1 cellular context compared by ENCODE assay signal in the genomic region with DNA sequence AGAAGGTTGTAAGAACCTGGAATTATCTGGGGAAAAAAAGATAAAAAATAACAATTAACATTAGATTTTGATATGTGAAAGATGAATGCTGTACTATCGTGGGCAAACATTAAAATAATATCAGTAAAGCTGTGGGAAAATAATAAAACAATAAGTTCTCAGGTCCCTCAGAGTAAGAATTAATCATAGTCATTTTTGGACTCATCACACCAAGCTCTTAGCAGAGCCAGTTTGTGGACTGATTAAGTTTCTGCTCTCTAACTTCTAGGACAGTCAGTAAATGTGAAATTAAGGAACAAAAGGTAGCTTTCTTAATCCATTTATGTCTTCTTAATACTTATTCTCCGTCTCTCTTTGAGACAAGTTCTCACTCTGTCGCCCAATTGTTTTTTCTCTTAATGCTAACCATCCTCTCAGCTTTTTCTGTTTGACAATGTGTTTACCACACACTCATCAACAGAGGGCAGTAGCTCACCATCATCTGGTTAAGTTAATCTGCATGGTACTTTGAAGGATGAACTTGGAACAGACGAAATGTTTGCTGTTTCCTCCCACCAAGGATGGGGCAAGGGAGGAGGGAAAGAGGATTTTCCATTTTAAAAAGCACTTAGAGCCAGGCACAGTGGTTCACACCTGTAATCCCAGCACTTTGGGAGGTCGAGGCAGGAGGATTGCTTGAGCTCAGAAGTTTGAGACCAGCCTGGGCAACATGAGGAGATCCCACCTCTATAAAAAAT.
TF ChIP-seq lines count a peak whose summit lies in the region.

No MANE protein-coding gene starts in this region.

TF ChIP-seq in HepG2, 621 proteins besides CTCF, POLR2A, EP300 and RAD21 (continues in another document):
- TF ChIP-seq, protein P1, sequence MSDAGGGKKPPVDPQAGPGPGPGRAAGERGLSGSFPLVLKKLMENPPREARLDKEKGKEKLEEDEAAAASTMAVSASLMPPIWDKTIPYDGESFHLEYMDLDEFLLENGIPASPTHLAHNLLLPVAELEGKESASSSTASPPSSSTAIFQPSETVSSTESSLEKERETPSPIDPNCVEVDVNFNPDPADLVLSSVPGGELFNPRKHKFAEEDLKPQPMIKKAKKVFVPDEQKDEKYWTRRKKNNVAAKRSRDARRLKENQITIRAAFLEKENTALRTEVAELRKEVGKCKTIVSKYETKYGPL (CRISPR knock-in tag; IDR thresholded peaks at IDR 0.05), result no peak
- TF ChIP-seq, protein P2, sequence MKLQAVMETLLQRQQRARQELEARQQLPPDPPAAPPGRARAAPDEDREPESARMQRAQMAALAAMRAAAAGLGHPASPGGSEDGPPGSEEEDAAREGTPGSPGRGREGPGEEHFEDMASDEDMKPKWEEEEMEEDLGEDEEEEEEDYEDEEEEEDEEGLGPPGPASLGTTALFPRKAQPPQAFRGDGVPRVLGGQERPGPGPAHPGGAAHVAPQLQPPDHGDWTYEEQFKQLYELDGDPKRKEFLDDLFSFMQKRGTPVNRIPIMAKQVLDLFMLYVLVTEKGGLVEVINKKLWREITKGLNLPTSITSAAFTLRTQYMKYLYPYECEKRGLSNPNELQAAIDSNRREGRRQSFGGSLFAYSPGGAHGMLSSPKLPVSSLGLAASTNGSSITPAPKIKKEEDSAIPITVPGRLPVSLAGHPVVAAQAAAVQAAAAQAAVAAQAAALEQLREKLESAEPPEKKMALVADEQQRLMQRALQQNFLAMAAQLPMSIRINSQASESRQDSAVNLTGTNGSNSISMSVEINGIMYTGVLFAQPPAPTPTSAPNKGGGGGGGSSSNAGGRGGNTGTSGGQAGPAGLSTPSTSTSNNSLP (IDR thresholded peaks at IDR 0.05; ENCODE audit: low read depth, low read length), result no peak
- TF ChIP-seq ZNF143 (CRISPR knock-in tag; IDR thresholded peaks at IDR 0.05), result no peak
- no peak for TF ChIP-seq ZNF274 (CRISPR knock-in tag; IDR thresholded peaks at IDR 0.05)
- TF ChIP-seq, protein P3, sequence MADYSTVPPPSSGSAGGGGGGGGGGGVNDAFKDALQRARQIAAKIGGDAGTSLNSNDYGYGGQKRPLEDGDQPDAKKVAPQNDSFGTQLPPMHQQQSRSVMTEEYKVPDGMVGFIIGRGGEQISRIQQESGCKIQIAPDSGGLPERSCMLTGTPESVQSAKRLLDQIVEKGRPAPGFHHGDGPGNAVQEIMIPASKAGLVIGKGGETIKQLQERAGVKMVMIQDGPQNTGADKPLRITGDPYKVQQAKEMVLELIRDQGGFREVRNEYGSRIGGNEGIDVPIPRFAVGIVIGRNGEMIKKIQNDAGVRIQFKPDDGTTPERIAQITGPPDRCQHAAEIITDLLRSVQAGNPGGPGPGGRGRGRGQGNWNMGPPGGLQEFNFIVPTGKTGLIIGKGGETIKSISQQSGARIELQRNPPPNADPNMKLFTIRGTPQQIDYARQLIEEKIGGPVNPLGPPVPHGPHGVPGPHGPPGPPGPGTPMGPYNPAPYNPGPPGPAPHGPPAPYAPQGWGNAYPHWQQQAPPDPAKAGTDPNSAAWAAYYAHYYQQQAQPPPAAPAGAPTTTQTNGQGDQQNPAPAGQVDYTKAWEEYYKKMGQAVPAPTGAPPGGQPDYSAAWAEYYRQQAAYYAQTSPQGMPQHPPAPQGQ (CRISPR knock-in tag; IDR thresholded peaks at IDR 0.05; ENCODE audit: borderline replicate concordance), result no peak
- TF ChIP-seq ZNF281 (CRISPR knock-in tag; IDR thresholded peaks at IDR 0.05; ENCODE audit: borderline replicate concordance), result no peak
- TF ChIP-seq, protein P4, sequence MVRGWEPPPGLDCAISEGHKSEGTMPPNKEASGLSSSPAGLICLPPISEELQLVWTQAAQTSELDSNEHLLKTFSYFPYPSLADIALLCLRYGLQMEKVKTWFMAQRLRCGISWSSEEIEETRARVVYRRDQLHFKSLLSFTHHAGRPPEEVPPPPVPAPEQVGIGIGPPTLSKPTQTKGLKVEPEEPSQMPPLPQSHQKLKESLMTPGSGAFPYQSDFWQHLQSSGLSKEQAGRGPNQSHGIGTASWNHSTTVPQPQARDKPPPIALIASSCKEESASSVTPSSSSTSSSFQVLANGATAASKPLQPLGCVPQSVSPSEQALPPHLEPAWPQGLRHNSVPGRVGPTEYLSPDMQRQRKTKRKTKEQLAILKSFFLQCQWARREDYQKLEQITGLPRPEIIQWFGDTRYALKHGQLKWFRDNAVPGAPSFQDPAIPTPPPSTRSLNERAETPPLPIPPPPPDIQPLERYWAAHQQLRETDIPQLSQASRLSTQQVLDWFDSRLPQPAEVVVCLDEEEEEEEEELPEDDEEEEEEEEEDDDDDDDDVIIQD (CRISPR knock-in tag; IDR thresholded peaks at IDR 0.05; ENCODE audit: low read depth), result no peak
- no peak for TF ChIP-seq NCOR1 (IDR thresholded peaks at IDR 0.05; ENCODE audit: borderline replicate concordance, low read length)
- peak; percentile 33; the same call in 1 of the 2 replicates for TF ChIP-seq FOXJ3 (CRISPR knock-in tag; IDR thresholded peaks at IDR 0.05; ENCODE audit: borderline replicate concordance)
- TF ChIP-seq, protein P5, sequence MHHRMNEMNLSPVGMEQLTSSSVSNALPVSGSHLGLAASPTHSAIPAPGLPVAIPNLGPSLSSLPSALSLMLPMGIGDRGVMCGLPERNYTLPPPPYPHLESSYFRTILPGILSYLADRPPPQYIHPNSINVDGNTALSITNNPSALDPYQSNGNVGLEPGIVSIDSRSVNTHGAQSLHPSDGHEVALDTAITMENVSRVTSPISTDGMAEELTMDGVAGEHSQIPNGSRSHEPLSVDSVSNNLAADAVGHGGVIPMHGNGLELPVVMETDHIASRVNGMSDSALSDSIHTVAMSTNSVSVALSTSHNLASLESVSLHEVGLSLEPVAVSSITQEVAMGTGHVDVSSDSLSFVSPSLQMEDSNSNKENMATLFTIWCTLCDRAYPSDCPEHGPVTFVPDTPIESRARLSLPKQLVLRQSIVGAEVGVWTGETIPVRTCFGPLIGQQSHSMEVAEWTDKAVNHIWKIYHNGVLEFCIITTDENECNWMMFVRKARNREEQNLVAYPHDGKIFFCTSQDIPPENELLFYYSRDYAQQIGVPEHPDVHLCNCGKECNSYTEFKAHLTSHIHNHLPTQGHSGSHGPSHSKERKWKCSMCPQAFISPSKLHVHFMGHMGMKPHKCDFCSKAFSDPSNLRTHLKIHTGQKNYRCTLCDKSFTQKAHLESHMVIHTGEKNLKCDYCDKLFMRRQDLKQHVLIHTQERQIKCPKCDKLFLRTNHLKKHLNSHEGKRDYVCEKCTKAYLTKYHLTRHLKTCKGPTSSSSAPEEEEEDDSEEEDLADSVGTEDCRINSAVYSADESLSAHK (CRISPR knock-in tag; IDR thresholded peaks at IDR 0.05; ENCODE audit: borderline replicate concordance), result no peak
- TF ChIP-seq ZNF205 (CRISPR knock-in tag; IDR thresholded peaks at IDR 0.05), result no peak
- TF ChIP-seq FOXK1 (CRISPR knock-in tag; IDR thresholded peaks at IDR 0.05; ENCODE audit: borderline replicate concordance, low read depth), result peak; percentile 75; the same call in 1 of the 2 replicates
- no peak for TF ChIP-seq MLLT10 (CRISPR knock-in tag; IDR thresholded peaks at IDR 0.05)
- TF ChIP-seq ZNF446 (CRISPR knock-in tag; IDR thresholded peaks at IDR 0.05), result no peak
- TF ChIP-seq KLF16 (CRISPR knock-in tag; IDR thresholded peaks at IDR 0.05), result peak in 1 of 2 experiments; percentile 51; a peak in 1 of 4 replicates
- TF ChIP-seq RERE (CRISPR knock-in tag; IDR thresholded peaks at IDR 0.05; ENCODE audit: low read depth), result 0 out of 2 replicates have a peak, but pooled peaks have one; percentile 15
- peak; percentile 31 for TF ChIP-seq TEAD3 (CRISPR knock-in tag; optimal IDR thresholded peaks at IDR 0.05; ENCODE audit: borderline replicate concordance)
- no peak for TF ChIP-seq SMAD9 (CRISPR knock-in tag; IDR thresholded peaks at IDR 0.05)
- peak; percentile 33; the same call in 1 of the 2 replicates for TF ChIP-seq THYN1 (CRISPR knock-in tag; IDR thresholded peaks at IDR 0.05; ENCODE audit: borderline replicate concordance, low read depth)
- TF ChIP-seq SIX1 (CRISPR knock-in tag; IDR thresholded peaks at IDR 0.05; ENCODE audit: borderline replicate concordance), result no peak
- TF ChIP-seq ZBTB25 (CRISPR knock-in tag; IDR thresholded peaks at IDR 0.05), result 0 out of 2 replicates have a peak, but pooled peaks have one; percentile 25
- peak; percentile 29; the same call in 1 of the 2 replicates for TF ChIP-seq PAXIP1 (CRISPR knock-in tag; conservative IDR thresholded peaks at IDR 0.05)
- TF ChIP-seq WIZ (CRISPR knock-in tag; IDR thresholded peaks at IDR 0.05), result no peak
- TF ChIP-seq RXRB (CRISPR knock-in tag; IDR thresholded peaks at IDR 0.05; ENCODE audit: borderline replicate concordance), result 0 out of 2 replicates have a peak, but pooled peaks have one; percentile 36
